Comparison of ENCODE assay signal across 12 cellular contexts in the genomic region with DNA sequence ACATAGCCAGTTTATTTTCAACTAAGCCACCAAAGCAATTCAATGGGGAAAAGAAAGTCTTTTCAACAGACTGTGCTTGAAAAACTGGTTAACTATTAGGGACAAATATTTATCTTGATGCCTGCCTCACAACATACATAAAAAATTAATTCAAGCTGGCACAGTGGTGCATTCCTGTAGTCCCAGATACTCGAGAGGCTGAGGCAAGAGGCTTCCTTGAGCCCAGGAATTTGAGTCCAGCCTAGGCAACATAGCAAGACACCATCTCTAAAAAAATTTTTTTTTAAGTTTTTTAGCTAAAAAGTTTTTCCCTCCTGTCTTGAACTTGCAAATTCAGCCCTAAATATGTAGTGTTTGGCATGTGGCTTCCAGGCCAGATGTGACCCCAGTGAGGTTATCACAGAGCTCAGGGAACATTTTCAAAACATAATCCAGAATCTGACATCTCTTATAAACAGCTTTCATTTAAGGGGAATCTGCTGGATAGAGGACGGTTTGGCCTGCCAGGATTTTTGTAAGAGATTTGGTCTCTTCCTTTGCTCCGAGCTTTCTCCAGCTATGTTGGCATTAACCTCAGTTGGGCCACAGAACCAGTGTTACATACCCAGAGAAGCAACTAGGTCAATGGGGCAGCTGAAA. TPM values are rescaled to one million over a fixed set of nuclear protein-coding genes. Genes with fewer than 3 reads are reported as not detected.
DNase-seq lines count a peak whose midpoint lies in the region; ATAC-seq and TF ChIP-seq lines count a peak whose summit lies in the region.
"Had no signal": no experiment of that assay in that cellular context is flagged by ENCODE, and none has a peak within 500 bp of the region (broad histone marks: within the 10 kb centered on the region; RNA-seq: fewer than 3 reads in every experiment).

No MANE protein-coding gene starts in this region.

- DNase-seq in choroid plexus epithelial cell (ENCODE audit: low read depth): peak; percentile 68
- peak; percentile 60 for DNase-seq in left ventricle myocardium superior
- no peak for DNase-seq in prostate gland (ENCODE audit: low spot score)
- DNase-seq in vagina (ENCODE audit: extremely low spot score in 2 of 2): peak in 1 of 2 donors; percentile 91
- no peak for DNase-seq in Kasumi-1 (lab: John Stamatoyannopoulos, UW)
- no peak for DNase-seq in activated CD8-positive, alpha-beta memory T cell treated with anti-CD3 and anti-CD28 coated beads, Interleukin-2, amount 50 U/mL, for 4 hours
- DNase-seq: activated naive CD8-positive, alpha-beta T cell treated with anti-CD3 and anti-CD28 coated beads, Interleukin-2, amount 50 U/mL, for 24 hours; activated T-cell treated with anti-CD3 and anti-CD28 coated beads for 4 hours; OCI-M1; stimulated activated CD4-positive, alpha-beta T cell treated with anti-CD3 and anti-CD28 coated beads, Interleukin-2, amount 100 ng/mL, for 24 hours had no signal

- H3K9me3 ChIP-seq in prostate gland: no peaks in the 10 kb centered on the region
- no peaks in the 10 kb centered on the region for H3K9me3 ChIP-seq in vagina

- H3K36me3 ChIP-seq in prostate gland (no peaks in the 10 kb centered on the region), vagina (no peaks in the 10 kb centered on the region)

- H3K27ac ChIP-seq in prostate gland (peak overlapping the region; percentile 0 to 5), vagina (peak overlapping the region; percentile 35)
- H3K27ac ChIP-seq: parathyroid adenoma had no signal

- TF ChIP-seq CTCF in choroid plexus epithelial cell (conservative IDR thresholded peaks at IDR 0.05; ENCODE audit: low read depth, low read length): no peak
- TF ChIP-seq CTCF in prostate gland (IDR thresholded peaks at IDR 0.05): no peak
- TF ChIP-seq CTCF in vagina (IDR thresholded peaks at IDR 0.05): no peak

- TF ChIP-seq POLR2A in prostate gland (IDR thresholded peaks at IDR 0.05) (no peak), vagina (IDR thresholded peaks at IDR 0.05) (no peak)

- no peak overlapping the region for H3K4me3 ChIP-seq in choroid plexus epithelial cell (ENCODE audit: low read depth, low read length)
- no peak overlapping the region for H3K4me3 ChIP-seq in prostate gland
- no peak overlapping the region for H3K4me3 ChIP-seq in vagina

- 41% methylated on average over 3 of the region's 3 CpGs for WGBS in prostate gland

- intact Hi-C loops in left ventricle myocardium superior (cut with micrococcal nuclease) (no loop called here), prostate gland (cut with DNase I) (no loop called here), vagina (cut with DNase I) (loop anchor here (5.0 kb wide), 1 partner anchor 39 kb away; no protein-coding TSS in a partner anchor)

- H3K27me3 ChIP-seq in prostate gland (replicated peaks; ENCODE audit: insufficient read depth): no peaks in the 10 kb centered on the region
- H3K27me3 ChIP-seq in vagina: no peaks in the 10 kb centered on the region

- H3K4me1 ChIP-seq in prostate gland (replicated peaks) (no peaks in the 10 kb centered on the region), vagina (peaks cover 8% of the 10 kb centered on the region)
- H3K4me1 ChIP-seq: parathyroid adenoma had no signal

- ATAC-seq in left ventricle myocardium superior (peak; percentile 89), esophagus mucosa (no peak)
- ATAC-seq: activated naive CD8-positive, alpha-beta T cell treated with anti-CD3 and anti-CD28 coated beads, Interleukin-2, amount 50 U/mL, for 24 hours had no signal

RNA-seq across cellular contexts. Expression of a gene that starts 46.4 kb away (rescaled TPM):
- total RNA-seq in left ventricle myocardium superior: 188 TPM
- total RNA-seq in prostate gland: 100 to 1,000 TPM; 163 to 265 TPM
- 520 TPM for total RNA-seq in vagina
- 17.8 TPM for total RNA-seq in esophagus mucosa

Comparison
In these comparisons a context has a peak if more than half of its experiments do, and no peak if none do; other contexts are left out.
1. DNase-seq: peak in choroid plexus epithelial cell (single experiment) and left ventricle myocardium superior (single experiment); none in prostate gland (single experiment), Kasumi-1 (0 of 2) and activated CD8-positive, alpha-beta memory T cell treated with anti-CD3 and anti-CD28 coated beads, Interleukin-2, amount 50 U/mL, for 4 hours (single experiment).